Comparison of ENCODE assay signal across 10 cellular contexts in genomic region chr15:81312790-81313543, GRCh38. TPM values are rescaled to one million over a fixed set of nuclear protein-coding genes. Genes with fewer than 3 reads are reported as not detected.
A peak's percentile ranks its signal among the peaks of the same experiment; 100 is the strongest.
DNase-seq lines count a peak whose midpoint lies in the region; ATAC-seq lines count a peak whose summit lies in the region.
"Had no signal": no experiment of that assay in that cellular context is flagged by ENCODE, and none has a peak within 500 bp of the region (broad histone marks: within the 10 kb centered on the region; RNA-seq: fewer than 3 reads in every experiment).

No MANE protein-coding gene starts in this region.

- no peaks in the 10 kb centered on the region for H3K9me3 ChIP-seq in adipocyte (ENCODE audit: control insufficient read depth, low read length)

- no peak overlapping the region for H3K4me3 ChIP-seq in adipocyte (ENCODE audit: low read length)

- H3K27ac Mint-ChIP-seq in activated CD4-positive, alpha-beta memory T cell treated with anti-CD3 and anti-CD28 coated beads for 36 hours = no peak overlapping the region
- H3K27ac Mint-ChIP-seq: nephron had no signal

- DNase-seq in HS-5 (ENCODE audit: low read depth) = peak; percentile 97
- DNase-seq in adipocyte (ENCODE audit: low read depth) = peak; percentile 99
- peak; percentile 48 for DNase-seq in inferior parietal cortex (ENCODE audit: extremely low spot score)
- DNase-seq in activated CD4-positive, alpha-beta memory T cell treated with anti-CD3 and anti-CD28 coated beads for 36 hours = no peak
- no peak for DNase-seq in central memory CD4-positive, alpha-beta T cell
- DNase-seq in cerebellum (ENCODE audit: low spot score) = no peak
- DNase-seq: NCI-H2029 had no signal

- H3K9me3 Mint-ChIP-seq in activated CD4-positive, alpha-beta memory T cell treated with anti-CD3 and anti-CD28 coated beads for 36 hours = no peaks in the 10 kb centered on the region
- H3K9me3 Mint-ChIP-seq: nephron had no signal

- no peaks in the 10 kb centered on the region for H3K27me3 ChIP-seq in adipocyte (replicated peaks; ENCODE audit: control insufficient read depth, insufficient read depth, low read length)

- H3K36me3 ChIP-seq in adipocyte (ENCODE audit: control insufficient read depth, insufficient read depth, low read length, severe bottlenecking) = peaks cover 8% of the 10 kb centered on the region

- ATAC-seq in GM21381 (IDR thresholded peaks at IDR 0.05; ENCODE audit: unreplicated experiment) = no peak

- intact Hi-C loops in activated CD4-positive, alpha-beta memory T cell treated with anti-CD3 and anti-CD28 coated beads for 36 hours (cut with micrococcal nuclease) = no loop called here

- peaks cover 36% of the 10 kb centered on the region for H3K4me1 ChIP-seq in adipocyte (ENCODE audit: control insufficient read depth, insufficient read depth, low read length)

- peak overlapping the region; percentile 17 for H3K9ac ChIP-seq in adipocyte (ENCODE audit: low read length)

- H3K4me1 Mint-ChIP-seq in activated CD4-positive, alpha-beta memory T cell treated with anti-CD3 and anti-CD28 coated beads for 36 hours (ENCODE audit: low read depth) = peaks cover 55% of the 10 kb centered on the region
- H3K4me1 Mint-ChIP-seq: nephron had no signal

- CTCF ChIA-PET in activated CD4-positive, alpha-beta memory T cell treated with anti-CD3 and anti-CD28 coated beads for 36 hours (lab: Charles Lee) = no interaction called here

- peaks cover 60% of the 10 kb centered on the region for H3K36me3 Mint-ChIP-seq in activated CD4-positive, alpha-beta memory T cell treated with anti-CD3 and anti-CD28 coated beads for 36 hours

- no peak overlapping the region for H3K4me3 Mint-ChIP-seq in activated CD4-positive, alpha-beta memory T cell treated with anti-CD3 and anti-CD28 coated beads for 36 hours
- H3K4me3 Mint-ChIP-seq: nephron had no signal

- no peaks in the 10 kb centered on the region for H3K27me3 Mint-ChIP-seq in activated CD4-positive, alpha-beta memory T cell treated with anti-CD3 and anti-CD28 coated beads for 36 hours

- H3K27ac ChIP-seq in temporal lobe (ENCODE audit: low read depth, low read length) = peak overlapping the region; percentile 56

- POLR2A ChIA-PET in activated CD4-positive, alpha-beta memory T cell treated with anti-CD3 and anti-CD28 coated beads for 36 hours (lab: Charles Lee) = no interaction called here

RNA-seq across cellular contexts. Expression of gene STARD5, which starts 11.0 kb away (rescaled TPM):
- total RNA-seq in temporal lobe = 7.9 TPM
- total RNA-seq in activated CD4-positive, alpha-beta memory T cell treated with anti-CD3 and anti-CD28 coated beads for 36 hours = 1 to 10 TPM; 7.3 to 9.1 TPM
- 7.8 TPM for total RNA-seq in cerebellum

Comparison
In these comparisons a context has a peak if more than half of its experiments do, and no peak if none do; other contexts are left out.
1. DNase-seq: peak in HS-5 (single experiment), adipocyte (single experiment) and inferior parietal cortex (single experiment); none in activated CD4-positive, alpha-beta memory T cell treated with anti-CD3 and anti-CD28 coated beads for 36 hours (single experiment), central memory CD4-positive, alpha-beta T cell (single experiment) and cerebellum (single experiment).